Comparison of ENCODE assay signal across 26 cellular contexts in the genomic region with DNA sequence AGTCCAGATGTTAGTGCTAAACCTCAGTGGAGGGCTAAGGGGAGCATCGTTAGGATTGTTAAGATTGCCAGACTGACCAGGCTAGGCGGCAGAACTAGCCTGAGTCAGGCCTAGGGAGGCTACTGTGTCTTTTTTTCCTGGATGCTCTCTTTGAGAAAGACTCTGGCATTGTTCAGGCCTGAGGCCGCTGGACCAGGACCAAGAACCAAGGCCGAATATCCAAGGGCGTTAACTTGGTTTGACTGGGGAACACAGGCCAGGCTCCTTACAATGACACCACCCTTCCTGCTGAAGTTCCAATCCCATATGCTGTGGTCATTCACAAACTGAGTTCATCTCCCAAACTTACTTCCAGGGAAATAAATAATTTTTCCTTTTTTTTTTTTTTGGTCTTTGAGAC. TPM values are rescaled to one million over a fixed set of nuclear protein-coding genes. Genes with fewer than 3 reads are reported as not detected.
DNase-seq lines count a peak whose midpoint lies in the region; ATAC-seq and TF ChIP-seq lines count a peak whose summit lies in the region.
"Had no signal": no experiment of that assay in that cellular context is flagged by ENCODE, and none has a peak within 500 bp of the region (broad histone marks: within the 10 kb centered on the region; RNA-seq: fewer than 3 reads in every experiment).

No MANE protein-coding gene starts in this region.

- peaks cover 0 to 6% (median 0%) of the 10 kb centered on the region in 4 donors for H3K27me3 ChIP-seq in esophagus muscularis mucosa
- H3K27me3 ChIP-seq: MG63 had no signal

- no peaks in the 10 kb centered on the region for H3K9me3 ChIP-seq in esophagus muscularis mucosa
- H3K9me3 ChIP-seq: MG63 had no signal

- no peak for TF ChIP-seq POLR2A in esophagus muscularis mucosa (IDR thresholded peaks at IDR 0.05; ENCODE audit: low read depth)

- peak overlapping the region in 3 of 4 donors; percentile 29 to 62 (median 42) for H3K27ac ChIP-seq in esophagus muscularis mucosa (replicated peaks in 1 of 4)
- H3K27ac ChIP-seq: RWPE1 had no signal

- no peak for DNase-seq in esophagus muscularis mucosa (ENCODE audit: extremely low spot score)
- peak; percentile 75 for DNase-seq in left ventricle myocardium superior
- DNase-seq in sciatic nerve (ENCODE audit: low spot score) = no peak
- DNase-seq in GM19238 (ENCODE audit: insufficient read length, low spot score) = no peak
- no peak for DNase-seq in NCI-H510A (lab: John Stamatoyannopoulos, UW)
- DNase-seq in activated CD4-positive, alpha-beta T cell treated with anti-CD3 and anti-CD28 coated beads for 4 hours = no peak
- no peak for DNase-seq in iPS-NIHi7 (ENCODE audit: extremely low spot score)
- DNase-seq: activated CD4-positive, alpha-beta T cell treated with anti-CD3 and anti-CD28 coated beads for 48 hours; activated CD8-positive, alpha-beta memory T cell treated with anti-CD3 and anti-CD28 coated beads for 24 hours; activated effector memory CD4-positive, alpha-beta T cell treated with anti-CD3 and anti-CD28 coated beads, Interleukin-2, amount 50 U/mL, for 16 hours; activated T-cell treated with anti-CD3 and anti-CD28 coated beads, Interleukin-2, amount 50 U/mL, for 1 hour; CD4-positive, CD25-positive, alpha-beta regulatory T cell; cerebellar nuclear complex; MG63; NCI-H1105 treated with DMSO at 0.1 percent for 48 hours; NCI-H2029; stimulated activated CD4-positive, alpha-beta T cell treated with anti-CD3 and anti-CD28 coated beads, Interleukin-1b, Interleukin-23, amount 100 ng/mL, for 48 hours; stimulated activated CD8-positive, alpha-beta memory T cell treated with anti-CD3 and anti-CD28 coated beads, Interleukin-4, amount 100 ng/mL, for 48 hours had no signal

- H3K4me3 ChIP-seq in esophagus muscularis mucosa = no peak overlapping the region
- H3K4me3 ChIP-seq: K562, MG63 had no signal

- intact Hi-C loops in esophagus muscularis mucosa (cut with DNase I) = no loop called here
- intact Hi-C loops in left ventricle myocardium superior (cut with micrococcal nuclease) = no loop called here
- intact Hi-C loops in sciatic nerve (cut with DNase I) = no loop called here

- peak; percentile 90 for ATAC-seq in left ventricle myocardium superior
- ATAC-seq in sciatic nerve = peak; percentile 62
- ATAC-seq: K562, SK-N-SH treated with all-trans-retinoic acid at 6 μM for 48 hours had no signal

- no peak for TF ChIP-seq CTCF in esophagus muscularis mucosa (IDR thresholded peaks at IDR 0.05)

- H3K4me1 ChIP-seq in esophagus muscularis mucosa = peaks cover 0 to 13% (median 0%) of the 10 kb centered on the region in 4 donors

- 75% methylated on average over 5 of the region's 5 CpGs for WGBS in esophagus muscularis mucosa

- TF ChIP-seq EP300 in esophagus muscularis mucosa (IDR thresholded peaks at IDR 0.05) = no peak

- no peaks in the 10 kb centered on the region for H3K36me3 ChIP-seq in esophagus muscularis mucosa
- H3K36me3 ChIP-seq: MG63 had no signal

RNA-seq across cellular contexts. Expression of gene HTRA2, which starts 10.6 kb away (rescaled TPM):
- total RNA-seq in esophagus muscularis mucosa = 10 to 100 TPM; 29.7 to 37.9 (median 31.9) TPM
- 28.5 TPM for total RNA-seq in left ventricle myocardium superior
- 34.5 TPM for total RNA-seq in sciatic nerve

RNA-seq across cellular contexts. Expression of gene AUP1, which starts 10.8 kb away (rescaled TPM):
- total RNA-seq in esophagus muscularis mucosa = 10 to 100 TPM; 83.6 to 95.1 (median 89.6) TPM
- 54.2 TPM for total RNA-seq in left ventricle myocardium superior
- total RNA-seq in sciatic nerve = 75.3 TPM

RNA-seq across cellular contexts. Expression of gene LOXL3, which starts 13.5 kb away (rescaled TPM):
- 1 to 10 TPM; 7.1 to 8.6 (median 7.7) TPM for total RNA-seq in esophagus muscularis mucosa
- total RNA-seq in left ventricle myocardium superior = 2.6 TPM
- total RNA-seq in sciatic nerve = 9.2 TPM

RNA-seq across cellular contexts. Expression of gene DOK1, which starts 14.2 kb away (rescaled TPM):
- 10 to 100 TPM; 11.9 to 26.5 (median 19.3) TPM for total RNA-seq in esophagus muscularis mucosa
- total RNA-seq in left ventricle myocardium superior = 4.4 TPM
- 17.3 TPM for total RNA-seq in sciatic nerve

RNA-seq across cellular contexts. Expression of gene DQX1, which starts 14.3 kb away (rescaled TPM):
- not detected for total RNA-seq in esophagus muscularis mucosa
- not detected for total RNA-seq in left ventricle myocardium superior
- not detected for total RNA-seq in sciatic nerve
- total RNA-seq: dermis microvascular lymphatic vessel endothelial cell, kidney epithelial cell, mesenteric fat pad, myocyte, skeletal muscle tissue had no signal
